Comparison of ENCODE assay signal across 14 cellular contexts in genomic region chr5:168992687-168993086, GRCh38.
A peak's percentile ranks its signal among the peaks of the same experiment; 100 is the strongest.
DNase-seq lines count a peak whose midpoint lies in the region; ATAC-seq, FAIRE-seq and TF ChIP-seq lines count a peak whose summit lies in the region.
"Had no signal": no experiment of that assay in that cellular context is flagged by ENCODE, and none has a peak within 500 bp of the region (broad histone marks: within the 10 kb centered on the region; RNA-seq: fewer than 3 reads in every experiment).

No MANE protein-coding gene starts in this region.

- ATAC-seq in HCT116 (peak; percentile 71), body of pancreas (no peak), GM21526 (IDR thresholded peaks at IDR 0.05; ENCODE audit: low FRiP score, unreplicated experiment) (no peak)

- H3K4me3 Mint-ChIP-seq in astrocyte (ENCODE audit: unreplicated experiment), result no peak overlapping the region
- H3K4me3 Mint-ChIP-seq: B cell had no signal

- H3K4me1 ChIP-seq in HCT116 (ENCODE audit: control insufficient read depth in 1 of 2, insufficient read depth in 2 of 2, low read length in 2 of 2) (no peaks in the 10 kb centered on the region), astrocyte (ENCODE audit: insufficient read depth, low read length) (peaks cover 8% of the 10 kb centered on the region), body of pancreas (no peaks in the 10 kb centered on the region)
- H3K4me1 ChIP-seq: colonic mucosa, SJCRH30 had no signal

- H2AFZ ChIP-seq in HCT116 (ENCODE audit: low read depth, low read length, poor library complexity, severe bottlenecking), result no peak overlapping the region
- H2AFZ ChIP-seq in astrocyte (ENCODE audit: low read depth, low read length), result peak overlapping the region; percentile 24

- H3K9me2 ChIP-seq in HCT116 (ENCODE audit: insufficient read depth), result no peaks in the 10 kb centered on the region

- TF ChIP-seq POLR2A in HCT116 (IDR thresholded peaks at IDR 0.05; ENCODE audit: borderline replicate concordance, extremely low read depth, insufficient read depth, insufficient read length) (no peak), GM12892 (IDR thresholded peaks at IDR 0.05; ENCODE audit: low read depth, low read length) (no peak), body of pancreas (IDR thresholded peaks at IDR 0.05) (no peak)

- POLR2A ChIA-PET in HCT116 (lab: Charles Lee), result no interaction called here

- H3K27ac ChIP-seq in HCT116 (ENCODE audit: low read depth, low read length) (no peak overlapping the region), astrocyte (ENCODE audit: low read depth, low read length) (no peak overlapping the region), body of pancreas (no peak overlapping the region)
- H3K27ac ChIP-seq: colonic mucosa, SJCRH30, transverse colon had no signal

- H3K4me3 ChIP-seq in HCT116 (replicated peaks in 1 of 2; ENCODE audit: low read depth in 1 of 2, low read length in 2 of 2), result no peak overlapping the region
- no peak overlapping the region for H3K4me3 ChIP-seq in astrocyte (ENCODE audit: insufficient read depth, low read depth, low read length)
- H3K4me3 ChIP-seq in body of pancreas, result no peak overlapping the region
- H3K4me3 ChIP-seq: colonic mucosa, SJCRH30, transverse colon had no signal

- CTCF ChIA-PET in HCT116 (lab: Charles Lee), result interaction anchor here (0.9 kb wide), 1 partner anchor 556 kb away, joined by 3 read pairs; no protein-coding TSS in a partner anchor

- no peaks in the 10 kb centered on the region for H3K79me2 ChIP-seq in HCT116 (ENCODE audit: insufficient read depth, low read length)
- no peaks in the 10 kb centered on the region for H3K79me2 ChIP-seq in astrocyte (ENCODE audit: insufficient read depth, low read length)

- FAIRE-seq in astrocyte (lab: Jason Lieb, UNC) (no peak), GM12892 (lab: Jason Lieb, UNC) (no peak)

- H3K4me1 Mint-ChIP-seq in astrocyte (ENCODE audit: low read depth, unreplicated experiment), result peaks cover 20% of the 10 kb centered on the region

- 65 to 74% methylated on average over 11 of the region's 11 CpGs for WGBS in body of pancreas, 2 donors

- TF ChIP-seq CTCF in HCT116 (IDR thresholded peaks at IDR 0.05 in 2 of 3, conservative IDR thresholded peaks at IDR 0.05 in 1 of 3; ENCODE audit: borderline replicate concordance in 1 of 3, insufficient read depth in 1 of 3, low read depth in 2 of 3, low read length in 2 of 3), result peak; percentile 27 to 54 (median 44); a peak in 5 of 6 replicates
- peak; percentile 14 for TF ChIP-seq CTCF in astrocyte (IDR thresholded peaks at IDR 0.05; ENCODE audit: insufficient read depth, low read depth, low read length)
- no peak for TF ChIP-seq CTCF in body of pancreas (IDR thresholded peaks at IDR 0.05)

- DNase-seq in A172 (ENCODE audit: low spot score) (peak; percentile 19), HCT116 (ENCODE audit: low read depth, low spot score) (peak; percentile 22), astrocyte (ENCODE audit: low read depth) (no peak), left kidney (ENCODE audit: low read depth, low spot score) (peak; percentile 82), GM12892 (ENCODE audit: insufficient read length) (no peak), body of pancreas (no peak), mucosa of gallbladder (ENCODE audit: low spot score) (no peak)
- DNase-seq: activated effector memory CD4-positive, alpha-beta T cell treated with anti-CD3 and anti-CD28 coated beads, Interleukin-2, amount 50 U/mL, for 16 hours; colonic mucosa; KBM-7; transverse colon had no signal

- no TSS peak for BruUV-seq in HCT116 (replicated peaks; lab: Mats Ljungman, UMichigan)

- H3K9ac ChIP-seq in HCT116 (ENCODE audit: low read length) (no peak overlapping the region), astrocyte (ENCODE audit: low read length) (no peak overlapping the region)

- RAD21 ChIA-PET in HCT116 (lab: Charles Lee; ENCODE audit: low non-redundant PET in 1 of 2, low total read pairs in 2 of 2, uncharacterized antibody in 2 of 2, unreplicated experiment in 2 of 2), result no interaction called here

- intact Hi-C loops in HCT116 (cut with micrococcal nuclease), result no loop called here
- intact Hi-C loops in body of pancreas (cut with DNase I), result loop anchor here (10.0 kb wide), 2 partner anchors 212 to 302 kb away; no protein-coding TSS in a partner anchor

- no peaks in the 10 kb centered on the region for H3K9me3 Mint-ChIP-seq in astrocyte (ENCODE audit: unreplicated experiment)

- H3K36me3 Mint-ChIP-seq in astrocyte (ENCODE audit: low read depth, unreplicated experiment), result peaks cover 3% of the 10 kb centered on the region

- no peaks in the 10 kb centered on the region for H3K9me3 ChIP-seq in HCT116 (ENCODE audit: control insufficient read depth in 1 of 2, insufficient read depth in 1 of 2, low read depth in 1 of 2, low read length in 2 of 2)
- no peaks in the 10 kb centered on the region for H3K9me3 ChIP-seq in astrocyte (ENCODE audit: insufficient read depth, low read depth, low read length)
- no peaks in the 10 kb centered on the region for H3K9me3 ChIP-seq in body of pancreas
- H3K9me3 ChIP-seq: colonic mucosa, SJCRH30, transverse colon had no signal

- H4K20me1 ChIP-seq in HCT116 (ENCODE audit: insufficient read depth) (no peaks in the 10 kb centered on the region), astrocyte (ENCODE audit: insufficient read depth, low read length) (no peaks in the 10 kb centered on the region)

- peaks cover 17% of the 10 kb centered on the region for H3K27me3 Mint-ChIP-seq in astrocyte (ENCODE audit: low read depth, unreplicated experiment)

- H3K4me2 ChIP-seq in HCT116 (ENCODE audit: low read length), result no peak overlapping the region
- no peak overlapping the region for H3K4me2 ChIP-seq in astrocyte (ENCODE audit: low read length)

- TF ChIP-seq RAD21 in HCT116 (IDR thresholded peaks at IDR 0.05; ENCODE audit: low read depth), result peak; percentile 54

- H3K36me3 ChIP-seq in HCT116 (ENCODE audit: control insufficient read depth in 1 of 2, insufficient read depth in 2 of 2, low read length in 2 of 2) (no peaks in the 10 kb centered on the region), astrocyte (ENCODE audit: insufficient read depth, low read length) (no peaks in the 10 kb centered on the region), body of pancreas (replicated peaks in 1 of 2; ENCODE audit: insufficient read depth in 1 of 2, low read depth in 2 of 2) (no peaks in the 10 kb centered on the region)
- H3K36me3 ChIP-seq: colonic mucosa, SJCRH30, transverse colon had no signal

- H3K27me3 ChIP-seq in HCT116 (ENCODE audit: insufficient read depth, low read length) (peaks cover 63% of the 10 kb centered on the region), astrocyte (ENCODE audit: insufficient read depth, low read length) (peaks cover 5% of the 10 kb centered on the region), body of pancreas (no peaks in the 10 kb centered on the region)
- H3K27me3 ChIP-seq: colonic mucosa had no signal

- no peak overlapping the region for H3K27ac Mint-ChIP-seq in astrocyte (ENCODE audit: unreplicated experiment)
- H3K27ac Mint-ChIP-seq: B cell had no signal

TF ChIP-seq in HCT116, 20 proteins besides CTCF, POLR2A, EP300 and RAD21:
- TF ChIP-seq REST (IDR thresholded peaks at IDR 0.05; ENCODE audit: low read depth) (no peak), YY1 (IDR thresholded peaks at IDR 0.05; ENCODE audit: extremely low read depth, insufficient replicate concordance, low read depth, low read length) (no peak), TCF7L2 (IDR thresholded peaks at IDR 0.05; ENCODE audit: borderline replicate concordance, extremely low read depth, insufficient read depth, insufficient read length) (no peak), MAX (IDR thresholded peaks at IDR 0.05) (no peak), ZFX (IDR thresholded peaks at IDR 0.05) (no peak), CBX3 (IDR thresholded peaks at IDR 0.05; ENCODE audit: low read depth) (no peak), ZNF274 (IDR thresholded peaks at IDR 0.05; ENCODE audit: low read depth, low read length) (no peak), JUND (IDR thresholded peaks at IDR 0.05) (no peak)
TF ChIP-seq in HCT116: peak in this region for 0.

Comparison
In these comparisons a context has a peak if more than half of its experiments do, and no peak if none do; other contexts are left out.
1. DNase-seq: peak in A172 (single experiment), HCT116 (single experiment) and left kidney (single experiment); none in astrocyte (single experiment), GM12892 (single experiment), body of pancreas (0 of 4) and mucosa of gallbladder (single experiment).
2. CTCF ChIP-seq: peak in HCT116 (3 of 3) and astrocyte (single experiment); none in body of pancreas (0 of 7).